In the genomic region with DNA sequence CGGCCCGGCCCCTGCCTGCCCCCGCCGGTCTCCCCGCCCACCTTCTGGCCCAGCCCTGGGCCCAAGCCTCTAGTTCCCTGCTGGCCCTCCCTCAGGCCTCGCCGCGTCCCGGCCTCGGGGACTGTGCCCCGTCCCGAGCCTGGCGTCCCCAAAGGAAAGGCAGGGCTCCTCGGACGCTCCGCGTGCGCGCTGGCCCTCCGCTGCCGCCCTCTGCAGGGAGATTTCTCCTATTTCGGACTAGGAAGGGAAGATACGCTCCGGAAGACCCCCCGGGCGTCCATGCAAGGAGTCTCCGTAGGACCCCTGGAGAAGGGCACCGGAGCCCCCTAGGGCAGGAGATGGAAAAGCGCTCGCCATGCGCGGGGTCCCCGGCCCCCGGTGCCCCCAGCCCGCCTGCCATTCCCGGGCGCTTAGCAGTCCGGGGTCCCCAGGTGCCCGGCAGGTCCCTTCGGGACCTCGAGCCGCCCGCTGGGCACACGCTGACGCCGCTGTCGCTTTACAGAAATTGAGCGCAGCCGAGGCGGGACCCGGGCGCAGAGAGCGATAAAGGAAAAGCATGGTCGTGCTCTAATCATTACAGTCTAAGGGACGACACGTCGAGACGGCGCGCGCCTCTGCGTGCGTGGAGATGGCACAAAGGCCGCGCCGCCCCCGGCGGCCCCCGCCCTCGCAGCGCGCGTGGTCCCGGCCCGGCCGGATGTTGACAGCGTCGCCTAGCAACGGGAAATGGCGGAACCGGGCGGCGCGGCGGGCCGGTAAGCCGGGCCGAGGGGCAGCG, we compare ENCODE assay signal across 8 cellular contexts. TPM values are rescaled to one million over a fixed set of nuclear protein-coding genes. Genes with fewer than 3 reads are reported as not detected.
DNase-seq lines count a peak whose midpoint lies in the region; ATAC-seq and TF ChIP-seq lines count a peak whose summit lies in the region.

Gene CCDC40 (plus strand): TSS at position 706 of the 778 bp plus-strand sequence. CDS start 21 bp downstream, at position 727.

- intact Hi-C loops in ascending aorta (cut with DNase I): loop anchor here (1.0 to 5.0 kb wide), 2 partner anchors 28 to 66 kb away; partner anchors contain the start of gene GAA
- intact Hi-C loops in vagina (cut with DNase I): no loop called here

- ATAC-seq in GM21515 (IDR thresholded peaks at IDR 0.05; ENCODE audit: unreplicated experiment): peak; percentile 46

- peaks cover 4 to 9% of the 10 kb centered on the region in 2 donors for H3K4me1 ChIP-seq in ascending aorta
- H3K4me1 ChIP-seq in rectal smooth muscle tissue (ENCODE audit: control insufficient read depth, insufficient read depth, low read length): no peaks in the 10 kb centered on the region
- peaks cover 32% of the 10 kb centered on the region for H3K4me1 ChIP-seq in vagina

- H3K27ac ChIP-seq in ascending aorta: peak within 1 kb of the TSS; percentile 91 to 95
- H3K27ac ChIP-seq in rectal smooth muscle tissue (ENCODE audit: low read depth, low read length): peak within 1 kb of the TSS; percentile 87
- peak within 1 kb of the TSS; percentile 88 for H3K27ac ChIP-seq in vagina

- H3K27me3 ChIP-seq in ascending aorta (no peaks in the 10 kb centered on the region), rectal smooth muscle tissue (ENCODE audit: control insufficient read depth, insufficient read depth, low read length) (no peaks in the 10 kb centered on the region), vagina (no peaks in the 10 kb centered on the region)

- peak in 1 of 2 donors; percentile 23 for TF ChIP-seq POLR2A in vagina (IDR thresholded peaks at IDR 0.05)

- peak within 1 kb of the TSS; percentile 91 to 98 for H3K4me3 ChIP-seq in ascending aorta
- H3K4me3 ChIP-seq in rectal smooth muscle tissue (ENCODE audit: low read length): peak within 1 kb of the TSS; percentile 89
- H3K4me3 ChIP-seq in vagina: peak within 1 kb of the TSS; percentile 71 to 86

- H3K9me3 ChIP-seq in ascending aorta (no peaks in the 10 kb centered on the region), vagina (no peaks in the 10 kb centered on the region)

- peak in 13 of 14 donors; percentile 8 to 79 (median 49) for DNase-seq in C1 segment of cervical spinal cord (lab: John Stamatoyannopoulos, UW)
- DNase-seq in NCI-H1417 (lab: John Stamatoyannopoulos, UW): peak; percentile 90 to 93 (median 93)
- DNase-seq in T-helper 2 cell: peak; percentile 54 to 73 (median 69)
- DNase-seq in ascending aorta (ENCODE audit: low spot score in 2 of 2): peak in 1 of 2 donors; percentile 90
- DNase-seq in hepatic stellate cell (ENCODE audit: low spot score): peak; percentile 92
- no peak for DNase-seq in vagina (ENCODE audit: extremely low spot score in 2 of 2)

- H3K9ac ChIP-seq in rectal smooth muscle tissue (ENCODE audit: low read length): no peak within 1 kb of the TSS

- no peaks in the 10 kb centered on the region for H3K36me3 ChIP-seq in ascending aorta
- no peaks in the 10 kb centered on the region for H3K36me3 ChIP-seq in rectal smooth muscle tissue (ENCODE audit: control insufficient read depth, insufficient read depth, low read length)
- H3K36me3 ChIP-seq in vagina: no peaks in the 10 kb centered on the region

- no peak for TF ChIP-seq CTCF in ascending aorta (IDR thresholded peaks at IDR 0.05)
- no peak for TF ChIP-seq CTCF in vagina (IDR thresholded peaks at IDR 0.05)

RNA-seq across cellular contexts. Expression of gene CCDC40, which starts in this region (rescaled TPM):
- total RNA-seq in ascending aorta: 5.4 TPM
- total RNA-seq in vagina: 9.3 TPM

Comparison
In these comparisons a context has a peak if more than half of its experiments do, and no peak if none do; other contexts are left out.
1. DNase-seq: peak in C1 segment of cervical spinal cord (13 of 14), NCI-H1417 (3 of 3), T-helper 2 cell (5 of 5) and hepatic stellate cell (single experiment); none in vagina (0 of 2).
2. Peak in every context shown above with its lines, with median percentiles within 50 percentile points of each other: H3K27ac ChIP-seq and H3K4me3 ChIP-seq.